8 cellular contexts compared by ENCODE assay signal in the genomic region with DNA sequence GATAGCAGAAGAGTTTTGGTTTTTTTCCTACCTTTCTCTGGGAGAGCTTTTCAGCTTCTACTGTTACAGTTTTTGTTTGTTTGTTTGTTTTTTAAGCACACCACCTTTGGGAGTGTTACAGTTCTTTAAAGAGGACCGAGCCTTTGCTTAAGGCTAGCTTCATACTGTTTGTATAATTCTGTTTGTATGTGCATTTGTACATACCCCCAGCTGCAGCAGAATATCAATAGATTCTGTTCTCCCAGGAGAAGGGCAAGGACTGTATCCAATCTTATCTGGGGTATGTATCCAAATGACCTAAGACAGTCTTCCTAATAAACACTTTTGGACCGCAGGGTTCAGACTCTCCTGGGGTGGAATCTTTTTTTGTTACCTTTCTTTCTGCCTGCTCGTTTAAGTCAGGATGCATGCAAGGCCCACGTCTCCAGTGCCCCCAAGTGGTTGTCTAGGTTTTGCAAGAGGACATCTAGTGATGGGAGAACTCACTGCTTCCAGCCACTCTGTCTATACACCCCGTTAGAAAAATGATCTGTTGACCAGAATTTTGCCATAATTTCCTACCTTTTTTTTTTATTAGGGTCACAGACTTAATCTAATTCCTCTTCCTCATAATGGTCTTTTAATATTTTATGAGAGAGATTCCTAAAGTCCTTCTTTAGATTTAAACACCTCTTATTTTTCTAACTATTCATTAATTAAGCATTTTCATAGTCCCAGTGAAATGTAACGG. TPM values are rescaled to one million over a fixed set of nuclear protein-coding genes. Genes with fewer than 3 reads are reported as not detected.
DNase-seq lines count a peak whose midpoint lies in the region; ATAC-seq and FAIRE-seq lines count a peak whose summit lies in the region.

No MANE protein-coding gene starts in this region.

- no peaks in the 10 kb centered on the region; the same call in 1 of the 2 replicates for H3K36me3 ChIP-seq in MG63
- peaks cover 6% of the 10 kb centered on the region; the same call in 1 of the 2 replicates for H3K36me3 ChIP-seq in SJSA1
- no peaks in the 10 kb centered on the region for H3K36me3 ChIP-seq in trophoblast cell (ENCODE audit: control insufficient read depth in 1 of 2, insufficient read depth in 2 of 2, low read length in 2 of 2)

- no peak overlapping the region for H3K4ac ChIP-seq in trophoblast cell (ENCODE audit: low read depth, low read length)

- H2BK120ac ChIP-seq in trophoblast cell (ENCODE audit: insufficient read depth, low read length, poor library complexity) = no peak overlapping the region

- no peaks in the 10 kb centered on the region for H3K79me1 ChIP-seq in trophoblast cell (ENCODE audit: low read length)

- H3K4me1 ChIP-seq in SJSA1 (replicated peaks) (no peaks in the 10 kb centered on the region; the same call in 1 of the 2 replicates), trophoblast cell (ENCODE audit: control insufficient read depth in 1 of 2, insufficient read depth in 2 of 2, low read length in 2 of 2) (no peaks in the 10 kb centered on the region)

- no peak overlapping the region for H2BK12ac ChIP-seq in trophoblast cell (ENCODE audit: low read length)

- H3K18ac ChIP-seq in trophoblast cell (ENCODE audit: low read length) = no peak overlapping the region

- no peak for FAIRE-seq in frontal cortex (lab: Jason Lieb, UNC)

- H3K27me3 ChIP-seq in MG63 (no peaks in the 10 kb centered on the region), SJSA1 (replicated peaks) (no peaks in the 10 kb centered on the region), trophoblast cell (ENCODE audit: insufficient read depth, low read length) (no peaks in the 10 kb centered on the region)

- no peaks in the 10 kb centered on the region for H3K9me3 ChIP-seq in MG63
- H3K9me3 ChIP-seq in SJSA1 (replicated peaks) = no peaks in the 10 kb centered on the region
- H3K9me3 ChIP-seq in trophoblast cell (ENCODE audit: insufficient read depth, low read depth, low read length) = no peaks in the 10 kb centered on the region

- ATAC-seq in GM21717 (IDR thresholded peaks at IDR 0.05; ENCODE audit: unreplicated experiment) = peak; percentile 88
- no peak for ATAC-seq in HG03097 (IDR thresholded peaks at IDR 0.05; ENCODE audit: low FRiP score, unreplicated experiment)

- WGBS in trophoblast cell (ENCODE audit: extremely low coverage, insufficient coverage, insufficient read length) = no CpG with 5 or more reads among the region's 6 CpGs

- DNase-seq in DMS 273 (lab: John Stamatoyannopoulos, UW; ENCODE audit: unreplicated experiment) (peak; percentile 90), MG63 (peak; percentile 45), SJSA1 (ENCODE audit: low read depth in 1 of 2, low spot score in 2 of 2) (peak; percentile 57 to 71), frontal cortex (ENCODE audit: low spot score in 2 of 2) (peak; percentile 30 to 57), trophoblast cell (peak; percentile 59 to 75)
- DNase-seq in activated naive CD4-positive, alpha-beta T cell (lab: John Stamatoyannopoulos, UW) = peak; percentile 6 to 38 (median 25)

- no peak overlapping the region for H3K27ac ChIP-seq in SJSA1
- H3K27ac ChIP-seq in trophoblast cell (ENCODE audit: low read depth, low read length) = no peak overlapping the region

- no peak overlapping the region for H2AFZ ChIP-seq in trophoblast cell (ENCODE audit: insufficient read depth, low read length, poor library complexity)

- H3K14ac ChIP-seq in trophoblast cell (ENCODE audit: low read length) = no peak overlapping the region

- H2BK5ac ChIP-seq in trophoblast cell (ENCODE audit: low read depth, low read length, poor library complexity) = no peak overlapping the region

- no peak overlapping the region for H3K4me3 ChIP-seq in MG63
- H3K4me3 ChIP-seq in SJSA1 = no peak overlapping the region
- H3K4me3 ChIP-seq in trophoblast cell (ENCODE audit: low read depth, low read length) = no peak overlapping the region

- no peak overlapping the region for H4K8ac ChIP-seq in trophoblast cell (ENCODE audit: low read depth, low read length)

- no peak overlapping the region for H4K91ac ChIP-seq in trophoblast cell (ENCODE audit: low read depth, low read length)

- no peak overlapping the region for H3K23ac ChIP-seq in trophoblast cell (ENCODE audit: low read length)

- no peaks in the 10 kb centered on the region for H3K79me2 ChIP-seq in trophoblast cell (ENCODE audit: control insufficient read depth, insufficient read depth, low read length, poor library complexity)

- H3K4me2 ChIP-seq in trophoblast cell (ENCODE audit: low read length) = no peak overlapping the region

- no peak overlapping the region for H2AK5ac ChIP-seq in trophoblast cell (ENCODE audit: low read length)

- H3K9ac ChIP-seq in trophoblast cell (ENCODE audit: low read length) = no peak overlapping the region

- H4K12ac ChIP-seq in trophoblast cell (ENCODE audit: low read depth, low read length) = no peak overlapping the region

RNA-seq across cellular contexts. Expression of a gene that starts 23.9 kb away (rescaled TPM):
- 8.1 and 14.2 TPM in 2 replicates for total RNA-seq in MG63 (2014; rRNA removed; shearing (Covaris generic); ENCODE audit: low replicate concordance)
- total RNA-seq in SJSA1 (2014; rRNA removed; shearing (Covaris generic)) = 6.7 and 20.9 TPM in 2 replicates
- total RNA-seq in frontal cortex = 19.2 TPM
- polyA plus RNA-seq in trophoblast cell (2013) = 7.4 and 7.8 TPM in 2 replicates

Comparison
In these comparisons a context has a peak if more than half of its experiments do, and no peak if none do; other contexts are left out.
1. DNase-seq: peak in every context shown above with its lines; median percentile 90 in DMS 273; 67 in trophoblast cell; 64 in SJSA1; 45 in MG63; 44 in frontal cortex; 25 in activated naive CD4-positive, alpha-beta T cell.